1 cellular context compared by ENCODE assay signal in genomic region chr13:109719962-109720646, GRCh38.
TF ChIP-seq lines count a peak whose summit lies in the region.

No MANE protein-coding gene starts in this region.

TF ChIP-seq in K562, 482 proteins besides CTCF, POLR2A, EP300 and RAD21 (continued from another document and continues in another):
- TF ChIP-seq KDM2B (CRISPR knock-in tag; IDR thresholded peaks at IDR 0.05) = no peak
- peak; percentile 38; the same call in 1 of the 2 replicates for TF ChIP-seq FOXM1 (IDR thresholded peaks at IDR 0.05; ENCODE audit: low read depth)
- no peak for TF ChIP-seq FOXM1 (CRISPR knock-in tag; IDR thresholded peaks at IDR 0.05; ENCODE audit: low read depth)
- no peak for TF ChIP-seq MBD2 (IDR thresholded peaks at IDR 0.05; ENCODE audit: borderline replicate concordance, low read depth)
- TF ChIP-seq C11orf30 (IDR thresholded peaks at IDR 0.05; ENCODE audit: low read depth) = no peak
- no peak for TF ChIP-seq SMAD1 (IDR thresholded peaks at IDR 0.05; ENCODE audit: low read depth, low read length, partially characterized antibody)
- TF ChIP-seq PHB (CRISPR knock-in tag; IDR thresholded peaks at IDR 0.05) = no peak
- no peak for TF ChIP-seq IRF9 (tag; IDR thresholded peaks at IDR 0.05)
- TF ChIP-seq ZNF436 (CRISPR knock-in tag; IDR thresholded peaks at IDR 0.05) = no peak
- TF ChIP-seq E2F1 (CRISPR knock-in tag; IDR thresholded peaks at IDR 0.05) = no peak
- TF ChIP-seq ZNF347 (CRISPR knock-in tag; IDR thresholded peaks at IDR 0.05; ENCODE audit: low read depth) = no peak
- no peak for TF ChIP-seq SREBF1 (IDR thresholded peaks at IDR 0.05; ENCODE audit: borderline replicate concordance, low read depth, low read length)
- TF ChIP-seq, protein P1, sequence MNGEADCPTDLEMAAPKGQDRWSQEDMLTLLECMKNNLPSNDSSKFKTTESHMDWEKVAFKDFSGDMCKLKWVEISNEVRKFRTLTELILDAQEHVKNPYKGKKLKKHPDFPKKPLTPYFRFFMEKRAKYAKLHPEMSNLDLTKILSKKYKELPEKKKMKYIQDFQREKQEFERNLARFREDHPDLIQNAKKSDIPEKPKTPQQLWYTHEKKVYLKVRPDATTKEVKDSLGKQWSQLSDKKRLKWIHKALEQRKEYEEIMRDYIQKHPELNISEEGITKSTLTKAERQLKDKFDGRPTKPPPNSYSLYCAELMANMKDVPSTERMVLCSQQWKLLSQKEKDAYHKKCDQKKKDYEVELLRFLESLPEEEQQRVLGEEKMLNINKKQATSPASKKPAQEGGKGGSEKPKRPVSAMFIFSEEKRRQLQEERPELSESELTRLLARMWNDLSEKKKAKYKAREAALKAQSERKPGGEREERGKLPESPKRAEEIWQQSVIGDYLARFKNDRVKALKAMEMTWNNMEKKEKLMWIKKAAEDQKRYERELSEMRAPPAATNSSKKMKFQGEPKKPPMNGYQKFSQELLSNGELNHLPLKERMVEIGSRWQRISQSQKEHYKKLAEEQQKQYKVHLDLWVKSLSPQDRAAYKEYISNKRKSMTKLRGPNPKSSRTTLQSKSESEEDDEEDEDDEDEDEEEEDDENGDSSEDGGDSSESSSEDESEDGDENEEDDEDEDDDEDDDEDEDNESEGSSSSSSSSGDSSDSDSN (IDR thresholded peaks at IDR 0.05; ENCODE audit: borderline replicate concordance in 1 of 2, low read depth in 2 of 2, low read length in 2 of 2) = no peak
- TF ChIP-seq LARP7 (IDR thresholded peaks at IDR 0.05) = no peak
- TF ChIP-seq DPF2 (IDR thresholded peaks at IDR 0.05) = peak; percentile 69
- TF ChIP-seq RCOR1 (IDR thresholded peaks at IDR 0.05; ENCODE audit: borderline replicate concordance in 1 of 2, low read depth in 2 of 2, low read length in 2 of 2) = peak in 1 of 2 experiments; percentile 34; a peak in 1 of 4 replicates
- no peak for TF ChIP-seq RBM34 (IDR thresholded peaks at IDR 0.05; ENCODE audit: borderline replicate concordance, insufficient read depth, low read length)
- TF ChIP-seq, protein P2, sequence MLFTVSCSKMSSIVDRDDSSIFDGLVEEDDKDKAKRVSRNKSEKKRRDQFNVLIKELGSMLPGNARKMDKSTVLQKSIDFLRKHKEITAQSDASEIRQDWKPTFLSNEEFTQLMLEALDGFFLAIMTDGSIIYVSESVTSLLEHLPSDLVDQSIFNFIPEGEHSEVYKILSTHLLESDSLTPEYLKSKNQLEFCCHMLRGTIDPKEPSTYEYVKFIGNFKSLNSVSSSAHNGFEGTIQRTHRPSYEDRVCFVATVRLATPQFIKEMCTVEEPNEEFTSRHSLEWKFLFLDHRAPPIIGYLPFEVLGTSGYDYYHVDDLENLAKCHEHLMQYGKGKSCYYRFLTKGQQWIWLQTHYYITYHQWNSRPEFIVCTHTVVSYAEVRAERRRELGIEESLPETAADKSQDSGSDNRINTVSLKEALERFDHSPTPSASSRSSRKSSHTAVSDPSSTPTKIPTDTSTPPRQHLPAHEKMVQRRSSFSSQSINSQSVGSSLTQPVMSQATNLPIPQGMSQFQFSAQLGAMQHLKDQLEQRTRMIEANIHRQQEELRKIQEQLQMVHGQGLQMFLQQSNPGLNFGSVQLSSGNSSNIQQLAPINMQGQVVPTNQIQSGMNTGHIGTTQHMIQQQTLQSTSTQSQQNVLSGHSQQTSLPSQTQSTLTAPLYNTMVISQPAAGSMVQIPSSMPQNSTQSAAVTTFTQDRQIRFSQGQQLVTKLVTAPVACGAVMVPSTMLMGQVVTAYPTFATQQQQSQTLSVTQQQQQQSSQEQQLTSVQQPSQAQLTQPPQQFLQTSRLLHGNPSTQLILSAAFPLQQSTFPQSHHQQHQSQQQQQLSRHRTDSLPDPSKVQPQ (CRISPR knock-in tag; IDR thresholded peaks at IDR 0.05; ENCODE audit: borderline replicate concordance) = no peak
- TF ChIP-seq MITF (IDR thresholded peaks at IDR 0.05) = no peak
- TF ChIP-seq CREB3 (tag; conservative IDR thresholded peaks at IDR 0.05; ENCODE audit: low read depth) = no peak
- TF ChIP-seq CHAMP1 (IDR thresholded peaks at IDR 0.05) = no peak
- TF ChIP-seq, protein P3, sequence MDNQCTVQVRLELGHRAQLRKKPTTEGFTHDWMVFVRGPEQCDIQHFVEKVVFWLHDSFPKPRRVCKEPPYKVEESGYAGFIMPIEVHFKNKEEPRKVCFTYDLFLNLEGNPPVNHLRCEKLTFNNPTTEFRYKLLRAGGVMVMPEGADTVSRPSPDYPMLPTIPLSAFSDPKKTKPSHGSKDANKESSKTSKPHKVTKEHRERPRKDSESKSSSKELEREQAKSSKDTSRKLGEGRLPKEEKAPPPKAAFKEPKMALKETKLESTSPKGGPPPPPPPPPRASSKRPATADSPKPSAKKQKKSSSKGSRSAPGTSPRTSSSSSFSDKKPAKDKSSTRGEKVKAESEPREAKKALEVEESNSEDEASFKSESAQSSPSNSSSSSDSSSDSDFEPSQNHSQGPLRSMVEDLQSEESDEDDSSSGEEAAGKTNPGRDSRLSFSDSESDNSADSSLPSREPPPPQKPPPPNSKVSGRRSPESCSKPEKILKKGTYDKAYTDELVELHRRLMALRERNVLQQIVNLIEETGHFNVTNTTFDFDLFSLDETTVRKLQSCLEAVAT (IDR thresholded peaks at IDR 0.05) = peak in 1 of 2 experiments; percentile 90; a peak in 2 of 4 replicates
- no peak for TF ChIP-seq RBM22 (IDR thresholded peaks at IDR 0.05; ENCODE audit: low read depth, low read length, poor library complexity, severe bottlenecking)
- TF ChIP-seq, protein P4, sequence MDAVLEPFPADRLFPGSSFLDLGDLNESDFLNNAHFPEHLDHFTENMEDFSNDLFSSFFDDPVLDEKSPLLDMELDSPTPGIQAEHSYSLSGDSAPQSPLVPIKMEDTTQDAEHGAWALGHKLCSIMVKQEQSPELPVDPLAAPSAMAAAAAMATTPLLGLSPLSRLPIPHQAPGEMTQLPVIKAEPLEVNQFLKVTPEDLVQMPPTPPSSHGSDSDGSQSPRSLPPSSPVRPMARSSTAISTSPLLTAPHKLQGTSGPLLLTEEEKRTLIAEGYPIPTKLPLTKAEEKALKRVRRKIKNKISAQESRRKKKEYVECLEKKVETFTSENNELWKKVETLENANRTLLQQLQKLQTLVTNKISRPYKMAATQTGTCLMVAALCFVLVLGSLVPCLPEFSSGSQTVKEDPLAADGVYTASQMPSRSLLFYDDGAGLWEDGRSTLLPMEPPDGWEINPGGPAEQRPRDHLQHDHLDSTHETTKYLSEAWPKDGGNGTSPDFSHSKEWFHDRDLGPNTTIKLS (IDR thresholded peaks at IDR 0.05; ENCODE audit: borderline replicate concordance, low read depth) = no peak
- TF ChIP-seq ESRRA (IDR thresholded peaks at IDR 0.05; ENCODE audit: borderline replicate concordance, low read depth) = peak; percentile 77; the same call in 1 of the 2 replicates
- no peak for TF ChIP-seq ZNF12 (CRISPR knock-in tag; IDR thresholded peaks at IDR 0.05)
- no peak for TF ChIP-seq RBM14 (IDR thresholded peaks at IDR 0.05; ENCODE audit: borderline replicate concordance, insufficient read depth, low read depth, low read length)
- TF ChIP-seq, protein P5, sequence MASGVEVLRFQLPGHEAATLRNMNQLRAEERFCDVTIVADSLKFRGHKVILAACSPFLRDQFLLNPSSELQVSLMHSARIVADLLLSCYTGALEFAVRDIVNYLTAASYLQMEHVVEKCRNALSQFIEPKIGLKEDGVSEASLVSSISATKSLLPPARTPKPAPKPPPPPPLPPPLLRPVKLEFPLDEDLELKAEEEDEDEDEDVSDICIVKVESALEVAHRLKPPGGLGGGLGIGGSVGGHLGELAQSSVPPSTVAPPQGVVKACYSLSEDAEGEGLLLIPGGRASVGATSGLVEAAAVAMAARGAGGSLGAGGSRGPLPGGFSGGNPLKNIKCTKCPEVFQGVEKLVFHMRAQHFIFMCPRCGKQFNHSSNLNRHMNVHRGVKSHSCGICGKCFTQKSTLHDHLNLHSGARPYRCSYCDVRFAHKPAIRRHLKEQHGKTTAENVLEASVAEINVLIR (CRISPR knock-in tag; IDR thresholded peaks at IDR 0.05) = no peak
- no peak for TF ChIP-seq PHB2 (IDR thresholded peaks at IDR 0.05; ENCODE audit: low read depth)
- TF ChIP-seq NCOR1 (IDR thresholded peaks at IDR 0.05) = peak; percentile 56
- no peak for TF ChIP-seq NONO (IDR thresholded peaks at IDR 0.05; ENCODE audit: low read depth in 2 of 2, low read length in 1 of 2)
- TF ChIP-seq GABPB2 (CRISPR knock-in tag; conservative IDR thresholded peaks at IDR 0.05) = no peak
- TF ChIP-seq SRSF1 (IDR thresholded peaks at IDR 0.05; ENCODE audit: low read depth, low read length) = no peak
- TF ChIP-seq, protein P6, sequence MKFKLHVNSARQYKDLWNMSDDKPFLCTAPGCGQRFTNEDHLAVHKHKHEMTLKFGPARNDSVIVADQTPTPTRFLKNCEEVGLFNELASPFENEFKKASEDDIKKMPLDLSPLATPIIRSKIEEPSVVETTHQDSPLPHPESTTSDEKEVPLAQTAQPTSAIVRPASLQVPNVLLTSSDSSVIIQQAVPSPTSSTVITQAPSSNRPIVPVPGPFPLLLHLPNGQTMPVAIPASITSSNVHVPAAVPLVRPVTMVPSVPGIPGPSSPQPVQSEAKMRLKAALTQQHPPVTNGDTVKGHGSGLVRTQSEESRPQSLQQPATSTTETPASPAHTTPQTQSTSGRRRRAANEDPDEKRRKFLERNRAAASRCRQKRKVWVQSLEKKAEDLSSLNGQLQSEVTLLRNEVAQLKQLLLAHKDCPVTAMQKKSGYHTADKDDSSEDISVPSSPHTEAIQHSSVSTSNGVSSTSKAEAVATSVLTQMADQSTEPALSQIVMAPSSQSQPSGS (CRISPR knock-in tag; IDR thresholded peaks at IDR 0.05) = no peak
- no peak for TF ChIP-seq ETS1 (conservative IDR thresholded peaks at IDR 0.05; ENCODE audit: control insufficient read depth, low read depth, low read length)
- TF ChIP-seq NFE2L1 (tag; IDR thresholded peaks at IDR 0.05; ENCODE audit: borderline replicate concordance, low read depth) = no peak
- TF ChIP-seq, protein P7, sequence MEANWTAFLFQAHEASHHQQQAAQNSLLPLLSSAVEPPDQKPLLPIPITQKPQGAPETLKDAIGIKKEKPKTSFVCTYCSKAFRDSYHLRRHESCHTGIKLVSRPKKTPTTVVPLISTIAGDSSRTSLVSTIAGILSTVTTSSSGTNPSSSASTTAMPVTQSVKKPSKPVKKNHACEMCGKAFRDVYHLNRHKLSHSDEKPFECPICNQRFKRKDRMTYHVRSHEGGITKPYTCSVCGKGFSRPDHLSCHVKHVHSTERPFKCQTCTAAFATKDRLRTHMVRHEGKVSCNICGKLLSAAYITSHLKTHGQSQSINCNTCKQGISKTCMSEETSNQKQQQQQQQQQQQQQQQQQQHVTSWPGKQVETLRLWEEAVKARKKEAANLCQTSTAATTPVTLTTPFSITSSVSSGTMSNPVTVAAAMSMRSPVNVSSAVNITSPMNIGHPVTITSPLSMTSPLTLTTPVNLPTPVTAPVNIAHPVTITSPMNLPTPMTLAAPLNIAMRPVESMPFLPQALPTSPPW (CRISPR knock-in tag; IDR thresholded peaks at IDR 0.05) = peak; percentile 29; the same call in 1 of the 2 replicates
